Comparison of ENCODE assay signal across 15 cellular contexts in the genomic region with DNA sequence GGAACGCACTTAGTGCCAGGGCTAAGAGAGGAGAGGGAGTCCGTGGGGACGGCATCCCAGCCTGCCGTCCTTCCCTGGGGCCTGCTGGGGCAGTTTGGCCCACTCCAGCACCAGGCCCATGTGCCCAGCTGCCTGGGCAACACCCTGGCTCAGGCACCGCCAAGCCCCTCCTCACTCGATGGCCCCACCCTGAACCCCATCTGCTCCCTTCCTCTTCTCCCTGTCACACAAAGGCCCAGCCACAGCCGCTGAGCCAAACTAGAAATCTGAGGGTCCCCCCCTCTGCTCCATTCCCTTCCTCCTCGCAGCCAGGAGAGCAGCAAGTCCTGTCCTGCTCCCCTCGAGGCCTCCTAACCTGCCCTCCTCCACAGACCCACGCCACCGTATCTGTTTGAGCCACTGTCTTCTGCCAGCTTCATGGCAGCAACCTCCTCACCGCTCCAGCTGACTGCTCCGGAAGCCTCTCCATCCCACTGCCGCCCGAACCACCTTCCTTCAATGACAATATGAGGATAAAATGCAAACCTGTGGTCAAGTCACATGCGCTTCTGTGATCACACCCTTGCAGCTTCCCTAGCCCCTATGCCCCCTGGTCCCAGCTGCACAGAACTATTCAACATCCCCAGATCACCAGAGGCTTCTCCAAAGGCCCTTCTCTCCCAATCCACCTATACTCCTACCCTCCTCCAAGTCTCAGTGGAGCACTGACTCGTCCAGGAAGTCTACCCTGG. TPM values are rescaled to one million over a fixed set of nuclear protein-coding genes. Genes with fewer than 3 reads are reported as not detected.
A peak's percentile ranks its signal among the peaks of the same experiment; 100 is the strongest.
DNase-seq lines count a peak whose midpoint lies in the region; ATAC-seq and TF ChIP-seq lines count a peak whose summit lies in the region.
"Had no signal": no experiment of that assay in that cellular context is flagged by ENCODE, and none has a peak within 500 bp of the region (broad histone marks: within the 10 kb centered on the region; RNA-seq: fewer than 3 reads in every experiment).

No MANE protein-coding gene starts in this region.

- H3K9me3 ChIP-seq in Karpas-422 (ENCODE audit: low read length) (no peaks in the 10 kb centered on the region), endodermal cell (ENCODE audit: control insufficient read depth, low read length) (peaks cover under 1% of the 10 kb centered on the region), trophoblast cell (ENCODE audit: insufficient read depth, low read depth, low read length) (no peaks in the 10 kb centered on the region), upper lobe of left lung (no peaks in the 10 kb centered on the region)
- H3K9me3 ChIP-seq: BE2C, HAP-1, SK-N-SH had no signal

- H3K9ac ChIP-seq in Karpas-422 (ENCODE audit: low read length): peak overlapping the region; percentile 77
- H3K9ac ChIP-seq in endodermal cell (ENCODE audit: extremely low read depth, low read length, poor library complexity, severe bottlenecking): no peak overlapping the region
- H3K9ac ChIP-seq in trophoblast cell (ENCODE audit: low read length): no peak overlapping the region
- H3K9ac ChIP-seq: SK-N-SH had no signal

- H3K9me2 ChIP-seq in Karpas-422 (replicated peaks; ENCODE audit: insufficient read depth, low read length): no peaks in the 10 kb centered on the region
- H3K9me2 ChIP-seq: SK-N-SH had no signal

- H3K4me3 ChIP-seq in Karpas-422 (ENCODE audit: low read length) (peak overlapping the region; percentile 64), endodermal cell (ENCODE audit: low read length) (no peak overlapping the region), trophoblast cell (ENCODE audit: low read depth, low read length) (no peak overlapping the region), upper lobe of left lung (no peak overlapping the region)
- H3K4me3 ChIP-seq: HAP-1 had no signal

- DNase-seq in Karpas-422: peak; percentile 70
- peak; percentile 79 to 81 for DNase-seq in NCI-H524 (lab: John Stamatoyannopoulos, UW)
- no peak for DNase-seq in endodermal cell
- DNase-seq in trophoblast cell: no peak
- DNase-seq in left colon: no peak
- DNase-seq in glomerular visceral epithelial cell (ENCODE audit: extremely low spot score): no peak
- no peak for DNase-seq in upper lobe of left lung
- DNase-seq: BE2C; CD8-positive, alpha-beta T cell; Kasumi-1; NCI-H2029 treated with DMSO at 0.1 percent for 48 hours; NCI-H226 had no signal

- WGBS in endodermal cell (ENCODE audit: insufficient coverage in 1 of 2, insufficient read length in 1 of 2), 2 experiments: 92 to 94% methylated on average over 10 to 17 of the region's 17 CpGs
- no CpG with 5 or more reads among the region's 17 CpGs for WGBS in trophoblast cell (ENCODE audit: extremely low coverage, insufficient coverage, insufficient read length)
- 89 to 90% methylated on average over 17 of the region's 17 CpGs for WGBS in upper lobe of left lung, 2 donors

- no peaks in the 10 kb centered on the region for H3K36me3 Mint-ChIP-seq in endodermal cell (ENCODE audit: low read depth)
- H3K36me3 Mint-ChIP-seq: CD8-positive, alpha-beta T cell had no signal

- no peak overlapping the region for H2BK12ac ChIP-seq in trophoblast cell (ENCODE audit: low read length)

- H3K27me3 ChIP-seq in Karpas-422 (ENCODE audit: low read length): no peaks in the 10 kb centered on the region
- no peaks in the 10 kb centered on the region for H3K27me3 ChIP-seq in endodermal cell (ENCODE audit: control insufficient read depth, insufficient read depth, low read length, poor library complexity, severe bottlenecking)
- no peaks in the 10 kb centered on the region for H3K27me3 ChIP-seq in trophoblast cell (ENCODE audit: insufficient read depth, low read length)
- H3K27me3 ChIP-seq in upper lobe of left lung: no peaks in the 10 kb centered on the region
- H3K27me3 ChIP-seq: BE2C had no signal

- H3K79me2 ChIP-seq in Karpas-422 (ENCODE audit: low read length) (no peaks in the 10 kb centered on the region; the same call in 1 of the 2 replicates), trophoblast cell (ENCODE audit: control insufficient read depth, insufficient read depth, low read length, poor library complexity) (no peaks in the 10 kb centered on the region)

- no peak for TF ChIP-seq EP300 in upper lobe of left lung (IDR thresholded peaks at IDR 0.05)

- H4K12ac ChIP-seq in trophoblast cell (ENCODE audit: low read depth, low read length): peak overlapping the region; percentile 64

- peak overlapping the region; percentile 69 for H3K4me2 ChIP-seq in Karpas-422 (ENCODE audit: low read depth, low read length, poor library complexity, severe bottlenecking)
- H3K4me2 ChIP-seq in trophoblast cell (ENCODE audit: low read length): no peak overlapping the region
- H3K4me2 ChIP-seq: SK-N-SH had no signal

- H4K91ac ChIP-seq in trophoblast cell (ENCODE audit: low read depth, low read length): no peak overlapping the region

- H4K8ac ChIP-seq in trophoblast cell (ENCODE audit: low read depth, low read length): no peak overlapping the region

- H3K14ac ChIP-seq in trophoblast cell (ENCODE audit: low read length): no peak overlapping the region

- no peak overlapping the region for H2AK5ac ChIP-seq in trophoblast cell (ENCODE audit: low read length)

- H2AFZ ChIP-seq in Karpas-422 (ENCODE audit: low read length) (0 out of 2 replicates have a peak overlapping the region, but pooled peaks have one; percentile 32), trophoblast cell (ENCODE audit: insufficient read depth, low read length, poor library complexity) (no peak overlapping the region)

- H3K4ac ChIP-seq in trophoblast cell (ENCODE audit: low read depth, low read length): no peak overlapping the region

- TF ChIP-seq CTCF in endodermal cell (conservative IDR thresholded peaks at IDR 0.05) (no peak), upper lobe of left lung (IDR thresholded peaks at IDR 0.05) (no peak)

- no peaks in the 10 kb centered on the region for H4K20me1 ChIP-seq in Karpas-422 (ENCODE audit: insufficient read depth, low read depth, low read length)

- H3K23ac ChIP-seq in trophoblast cell (ENCODE audit: low read length): no peak overlapping the region

- H2BK5ac ChIP-seq in trophoblast cell (ENCODE audit: low read depth, low read length, poor library complexity): no peak overlapping the region

- H2BK120ac ChIP-seq in trophoblast cell (ENCODE audit: insufficient read depth, low read length, poor library complexity): no peak overlapping the region

- H3K4me1 Mint-ChIP-seq in endodermal cell: peaks cover 1% of the 10 kb centered on the region

- ATAC-seq in left colon (no peak), HG03469 (IDR thresholded peaks at IDR 0.05; ENCODE audit: unreplicated experiment) (no peak), upper lobe of left lung (ENCODE audit: low FRiP score in 2 of 2) (no peak)
- ATAC-seq: CD8-positive, alpha-beta T cell had no signal

- H3K18ac ChIP-seq in trophoblast cell (ENCODE audit: low read length): no peak overlapping the region

- no peak overlapping the region for H3K27ac Mint-ChIP-seq in endodermal cell
- H3K27ac Mint-ChIP-seq: CD8-positive, alpha-beta T cell had no signal

- H3K4me1 ChIP-seq in Karpas-422 (ENCODE audit: low read length): peaks cover 85% of the 10 kb centered on the region
- no peaks in the 10 kb centered on the region for H3K4me1 ChIP-seq in endodermal cell (ENCODE audit: control insufficient read depth, insufficient read depth, low read length)
- H3K4me1 ChIP-seq in trophoblast cell (ENCODE audit: control insufficient read depth in 1 of 2, insufficient read depth in 2 of 2, low read length in 2 of 2): no peaks in the 10 kb centered on the region
- H3K4me1 ChIP-seq in upper lobe of left lung: no peaks in the 10 kb centered on the region
- H3K4me1 ChIP-seq: BE2C, HAP-1 had no signal

- TF ChIP-seq POLR2A in upper lobe of left lung (IDR thresholded peaks at IDR 0.05): no peak

- no peaks in the 10 kb centered on the region for H3K9me3 Mint-ChIP-seq in endodermal cell
- H3K9me3 Mint-ChIP-seq: CD8-positive, alpha-beta T cell had no signal

- H3K27ac ChIP-seq in Karpas-422 (ENCODE audit: low read length) (peak overlapping the region; percentile 99), endodermal cell (ENCODE audit: low read depth, low read length) (peak overlapping the region; percentile 84), trophoblast cell (ENCODE audit: low read depth, low read length) (no peak overlapping the region), upper lobe of left lung (no peak overlapping the region)

- H3K27me3 Mint-ChIP-seq in endodermal cell (ENCODE audit: insufficient read depth): peaks cover 3% of the 10 kb centered on the region

- intact Hi-C loops in left colon (cut with DNase I, micrococcal nuclease): no loop called here

- no peaks in the 10 kb centered on the region for H3K79me1 ChIP-seq in trophoblast cell (ENCODE audit: low read length)

- H3K36me3 ChIP-seq in Karpas-422 (ENCODE audit: insufficient read depth, low read length) (no peaks in the 10 kb centered on the region), endodermal cell (ENCODE audit: control insufficient read depth, insufficient read depth, low read length) (no peaks in the 10 kb centered on the region), trophoblast cell (ENCODE audit: control insufficient read depth in 1 of 2, insufficient read depth in 2 of 2, low read length in 2 of 2) (no peaks in the 10 kb centered on the region), upper lobe of left lung (no peaks in the 10 kb centered on the region)
- H3K36me3 ChIP-seq: BE2C, HAP-1 had no signal

- H3K4me3 Mint-ChIP-seq in endodermal cell: no peak overlapping the region
- H3K4me3 Mint-ChIP-seq: CD8-positive, alpha-beta T cell had no signal

RNA-seq across cellular contexts. Expression of gene TNNI1, which starts 8.4 kb away (rescaled TPM):
- 333 and 375 TPM in 2 replicates for total RNA-seq in Karpas-422 (2014; rRNA removed; shearing (Covaris generic); ENCODE audit: low replicate concordance)
- total RNA-seq in endodermal cell (under 1 TPM in 1 of 2 donors, not detected in 1; 0.66 TPM), left colon (not detected), upper lobe of left lung (under 1 TPM in 5 of 6 donors, not detected in 1; 0.15 to 0.78 (median 0.47) TPM)
- polyA plus RNA-seq in endodermal cell (2013, experiment 1 of 2): 12.6 TPM
- polyA plus RNA-seq in endodermal cell (2013, experiment 2 of 2): 7.7 TPM
- polyA plus RNA-seq in trophoblast cell (2013): 0.75 and 0.90 TPM in 2 replicates
- total RNA-seq: CD8-positive, alpha-beta T cell had no signal
- polyA plus RNA-seq: SK-N-SH had no signal

RNA-seq across cellular contexts. Expression of gene LAD1, which starts 30.8 kb away (rescaled TPM):
- total RNA-seq in Karpas-422 (2014; rRNA removed; shearing (Covaris generic); ENCODE audit: low replicate concordance): 0.76 and 1.2 TPM in 2 replicates
- total RNA-seq in endodermal cell (10 to 100 TPM; 13.5 to 13.6 TPM), left colon (100 to 1,000 TPM; 172 to 191 TPM), upper lobe of left lung (10 to 100 TPM; 12.6 to 48.1 (median 39.1) TPM)
- 1.2 TPM for polyA plus RNA-seq in endodermal cell (2013, experiment 1 of 2)
- 0.62 TPM for polyA plus RNA-seq in endodermal cell (2013, experiment 2 of 2)
- polyA plus RNA-seq in trophoblast cell (2013): 28.6 and 30.4 TPM in 2 replicates
- total RNA-seq: CD8-positive, alpha-beta T cell had no signal
- polyA plus RNA-seq: SK-N-SH had no signal

RNA-seq across cellular contexts. Expression of gene PHLDA3, which starts 39.1 kb away (rescaled TPM):
- total RNA-seq in Karpas-422 (2014; rRNA removed; shearing (Covaris generic); ENCODE audit: low replicate concordance): not detected in 2 replicates
- total RNA-seq in endodermal cell (10 to 100 TPM in 1 of 2 donors, 1 to 10 TPM in 1; 9.6 to 15.8 TPM), left colon (10 to 100 TPM; 13.1 to 19.3 TPM), upper lobe of left lung (100 to 1,000 TPM in 3 of 6 donors, 10 to 100 TPM in 3; 45.1 to 211 (median 88.1) TPM)
- polyA plus RNA-seq in endodermal cell (2013, experiment 1 of 2): 26.6 TPM
- polyA plus RNA-seq in endodermal cell (2013, experiment 2 of 2): 25.3 TPM
- 49.4 and 51.1 TPM in 2 replicates for polyA plus RNA-seq in trophoblast cell (2013)

RNA-seq across cellular contexts. Expression of gene TNNT2, which starts 52.5 kb away (rescaled TPM):
- 0.11 and 0.37 TPM in 2 replicates for total RNA-seq in Karpas-422 (2014; rRNA removed; shearing (Covaris generic); ENCODE audit: low replicate concordance)
- total RNA-seq in endodermal cell (under 1 TPM; 0.35 to 0.88 TPM), left colon (under 1 TPM; 0.31 to 0.58 TPM), upper lobe of left lung (10 to 100 TPM in 2 of 6 donors, 1 to 10 TPM in 4; 2.0 to 31.4 (median 6.4) TPM)
- 3.2 TPM for polyA plus RNA-seq in endodermal cell (2013, experiment 1 of 2)
- polyA plus RNA-seq in endodermal cell (2013, experiment 2 of 2): 3.6 TPM
- polyA plus RNA-seq in trophoblast cell (2013): 32.3 and 32.7 TPM in 2 replicates
- total RNA-seq: CD8-positive, alpha-beta T cell had no signal

Comparison
In these comparisons a context has a peak if more than half of its experiments do, and no peak if none do; other contexts are left out.
1. DNase-seq: peak in Karpas-422 (single experiment) and NCI-H524 (2 of 2); none in endodermal cell (single experiment), trophoblast cell (0 of 2), left colon (0 of 2), glomerular visceral epithelial cell (single experiment) and upper lobe of left lung (0 of 2).
2. H3K27ac ChIP-seq: peak in Karpas-422 (single experiment) and endodermal cell (single experiment); none in trophoblast cell (single experiment) and upper lobe of left lung (0 of 4).
3. RNA of gene TNNI1, which starts 8.4 kb away (total RNA-seq): 333 to 375 TPM in Karpas-422; 0.66 TPM in endodermal cell, 0.15 to 0.78 TPM in upper lobe of left lung and not detected in left colon; every median in the first group is over 100 times any median in the second.
4. RNA of gene PHLDA3, which starts 39.1 kb away (total RNA-seq): 45.1 to 211 TPM in upper lobe of left lung, 13.1 to 19.3 TPM in left colon and 9.6 to 15.8 TPM in endodermal cell; not detected in Karpas-422; every median in the first group is over 10 times any median in the second.